8 cellular contexts compared by ENCODE assay signal in genomic region chr4:125283702-125284279, GRCh38. TPM values are rescaled to one million over a fixed set of nuclear protein-coding genes. Genes with fewer than 3 reads are reported as not detected.
DNase-seq lines count a peak whose midpoint lies in the region; ATAC-seq, FAIRE-seq and TF ChIP-seq lines count a peak whose summit lies in the region.

No MANE protein-coding gene starts in this region.

- FAIRE-seq in bronchial epithelial cell (lab: Jason Lieb, UNC): no peak

- DNase-seq in ACHN (peak; percentile 29), GM13976 (ENCODE audit: low spot score) (peak; percentile 21), Kasumi-1 (lab: John Stamatoyannopoulos, UW) (peak; percentile 34 to 67), bronchial epithelial cell (ENCODE audit: low read depth) (peak; percentile 56), midbrain (lab: John Stamatoyannopoulos, UW) (peak; percentile 3), T1000 (lab: John Stamatoyannopoulos, UW) (no peak)

- TF ChIP-seq CTCF in GM13976 (IDR thresholded peaks at IDR 0.05; ENCODE audit: borderline replicate concordance, control extremely low read depth, extremely low read depth, insufficient read depth, missing control alignments): no peak
- TF ChIP-seq CTCF in bronchial epithelial cell (IDR thresholded peaks at IDR 0.05; ENCODE audit: insufficient read depth, low read length, severe bottlenecking): peak; percentile 14

- in situ Hi-C loops in ACHN (cut with HindIII; ENCODE audit: low pct_ligation_motif_present, low pct_unique_long_range_greater_than_20kb, low sequenced_read_pairs): no loop called here
- in situ Hi-C loops in GM13976 (cut with MboI; ENCODE audit: low sequenced_read_pairs, unreplicated experiment): no loop called here

- no peaks in the 10 kb centered on the region for H3K36me3 ChIP-seq in bronchial epithelial cell (ENCODE audit: control insufficient read depth, insufficient read depth, low read length)

- no peak overlapping the region for H3K4me3 ChIP-seq in bronchial epithelial cell (ENCODE audit: low read depth, low read length)

- ATAC-seq in HG03571 (IDR thresholded peaks at IDR 0.05; ENCODE audit: unreplicated experiment) (no peak), GM21381 (IDR thresholded peaks at IDR 0.05; ENCODE audit: unreplicated experiment) (no peak)

- H3K27me3 ChIP-seq in bronchial epithelial cell (ENCODE audit: control insufficient read depth, insufficient read depth, low read length): no peaks in the 10 kb centered on the region

RNA-seq across cellular contexts. Expression of gene FAT4, which starts 31.0 kb away (rescaled TPM):
- 2.0 and 2.1 TPM in 2 replicates for total RNA-seq in bronchial epithelial cell
